Comparison of ENCODE assay signal across 18 cellular contexts in the genomic region with DNA sequence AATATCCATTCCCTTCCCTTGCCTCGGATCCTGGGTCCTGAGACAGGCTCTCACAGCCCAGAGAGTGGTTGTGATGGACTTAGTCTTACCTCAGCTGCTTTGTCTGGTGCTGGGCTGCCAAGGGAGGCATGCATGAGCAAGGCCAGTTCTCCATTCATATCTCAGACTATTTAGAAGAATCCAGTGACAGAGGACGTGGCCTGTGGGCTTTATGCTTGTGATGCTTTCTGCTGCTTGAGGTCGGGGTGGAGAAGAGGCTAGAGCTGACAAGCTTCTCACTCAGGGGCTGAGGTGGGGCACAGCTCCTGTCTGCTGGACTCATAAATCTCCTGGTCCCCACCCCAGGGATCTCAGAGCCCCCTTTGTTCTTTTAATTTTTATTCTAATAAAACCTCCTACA.
DNase-seq lines count a peak whose midpoint lies in the region; ATAC-seq and TF ChIP-seq lines count a peak whose summit lies in the region.
"Had no signal": no experiment of that assay in that cellular context is flagged by ENCODE, and none has a peak within 500 bp of the region (broad histone marks: within the 10 kb centered on the region; RNA-seq: fewer than 3 reads in every experiment).

No MANE protein-coding gene starts in this region.

- intact Hi-C loops in OCI-LY7 (cut with micrococcal nuclease; ENCODE audit: unreplicated experiment) (no loop called here), lower lobe of right lung (cut with DNase I) (no loop called here)

- H4K20me1 ChIP-seq in OCI-LY7 (ENCODE audit: insufficient read depth, low read length) = no peaks in the 10 kb centered on the region

- H3K9me3 ChIP-seq in OCI-LY7 (ENCODE audit: low read length) (no peaks in the 10 kb centered on the region; the same call in 1 of the 2 replicates), BE2C (no peaks in the 10 kb centered on the region), lower lobe of right lung (no peaks in the 10 kb centered on the region)
- H3K9me3 ChIP-seq: colonic mucosa, esophagus muscularis mucosa had no signal

- CTCF ChIA-PET in OCI-LY7 (lab: Charles Lee; ENCODE audit: unreplicated experiment) = interaction anchor here (1.1 to 1.3 kb wide), 3 partner anchors 8 to 74 kb away, joined by 3 to 6 read pairs (median 5); no protein-coding TSS in a partner anchor

- H3K27me3 ChIP-seq in BE2C = no peaks in the 10 kb centered on the region
- no peaks in the 10 kb centered on the region for H3K27me3 ChIP-seq in lower lobe of right lung (ENCODE audit: low read depth)
- H3K27me3 ChIP-seq: colonic mucosa, esophagus muscularis mucosa had no signal

- H3K79me2 ChIP-seq in OCI-LY7 (ENCODE audit: insufficient read depth, low read depth, low read length) = no peaks in the 10 kb centered on the region

- BruUV-seq in OCI-LY7 (replicated peaks; lab: Mats Ljungman, UMichigan) = no TSS peak

- ATAC-seq in GM18505 (IDR thresholded peaks at IDR 0.05; ENCODE audit: unreplicated experiment) (peak; percentile 10), GM19467 (IDR thresholded peaks at IDR 0.05; ENCODE audit: unreplicated experiment) (peak; percentile 0), HG02970 (IDR thresholded peaks at IDR 0.05; ENCODE audit: low FRiP score, unreplicated experiment) (peak; percentile 2), lower lobe of right lung (no peak), GM18519 (IDR thresholded peaks at IDR 0.05; ENCODE audit: low FRiP score, unreplicated experiment) (no peak)

- TF ChIP-seq CTCF in OCI-LY7 (conservative IDR thresholded peaks at IDR 0.05; ENCODE audit: low read length) (no peak), BE2C (IDR thresholded peaks at IDR 0.05; ENCODE audit: low read depth, low read length) (no peak), lower lobe of right lung (IDR thresholded peaks at IDR 0.05) (no peak)

- H3K36me3 ChIP-seq in OCI-LY7 (ENCODE audit: insufficient read depth, low read length) = no peaks in the 10 kb centered on the region
- H3K36me3 ChIP-seq in BE2C = no peaks in the 10 kb centered on the region
- no peaks in the 10 kb centered on the region for H3K36me3 ChIP-seq in lower lobe of right lung
- H3K36me3 ChIP-seq: colonic mucosa, esophagus muscularis mucosa had no signal

- POLR2A ChIA-PET in OCI-LY7 (lab: Charles Lee) = interaction anchor here (0.6 to 2.4 kb wide), 15 partner anchors 9 to 1521 kb away, joined by 3 to 16 read pairs (median 4); partner anchors contain the start of gene DNAJC12

- H3K4me2 ChIP-seq in OCI-LY7 (ENCODE audit: low read length) = peak overlapping the region; percentile 35

- peaks cover 48% of the 10 kb centered on the region for H3K4me1 ChIP-seq in OCI-LY7 (ENCODE audit: insufficient read depth, low read length, poor library complexity, severe bottlenecking)
- H3K4me1 ChIP-seq in BE2C = no peaks in the 10 kb centered on the region
- H3K4me1 ChIP-seq in lower lobe of right lung = no peaks in the 10 kb centered on the region
- H3K4me1 ChIP-seq: colonic mucosa, esophagus muscularis mucosa had no signal

- H3K27ac ChIP-seq in OCI-LY7 (ENCODE audit: low read depth, low read length, poor library complexity, severe bottlenecking) (peak overlapping the region; percentile 86), lower lobe of right lung (no peak overlapping the region)
- H3K27ac ChIP-seq: colonic mucosa, esophagus muscularis mucosa had no signal

- H3K4me3 ChIP-seq in OCI-LY7 (ENCODE audit: low read depth, low read length, poor library complexity, severe bottlenecking) (peak overlapping the region; percentile 4), BE2C (ENCODE audit: low read depth, low read length) (no peak overlapping the region), lower lobe of right lung (no peak overlapping the region)
- H3K4me3 ChIP-seq: colonic mucosa, esophagus muscularis mucosa, skin epidermis had no signal

- peak overlapping the region; percentile 97 for H2AFZ ChIP-seq in OCI-LY7 (ENCODE audit: low read length)

- TF ChIP-seq POLR2A in GM18505 (IDR thresholded peaks at IDR 0.05; ENCODE audit: borderline replicate concordance, extremely low read depth, insufficient read depth, insufficient read length) = no peak

- peak; percentile 40 for DNase-seq in OCI-LY7 (ENCODE audit: low spot score)
- DNase-seq in stimulated activated CD4-positive, alpha-beta T cell treated with anti-CD3 and anti-CD28 coated beads, Interleukin-2, amount 100 ng/mL, for 48 hours = no peak
- DNase-seq in BE2C = no peak
- DNase-seq in lower lobe of right lung = no peak
- DNase-seq: activated CD8-positive, alpha-beta memory T cell treated with anti-CD3 and anti-CD28 coated beads, Interleukin-2, amount 50 U/mL, for 4 hours; CD4-positive, alpha-beta T cell; colonic mucosa; GF-D8; NCI-H1436 treated with DMSO at 0.1 percent for 48 hours; NCI-H526; occipital lobe; SHP77 had no signal

- H3K9me2 ChIP-seq in OCI-LY7 (ENCODE audit: insufficient read depth, low read length) = no peaks in the 10 kb centered on the region

Comparison
In these comparisons a context has a peak if more than half of its experiments do, and no peak if none do; other contexts are left out.
1. ATAC-seq: peak in GM18505 (single experiment), GM19467 (single experiment) and HG02970 (single experiment); none in lower lobe of right lung (0 of 2) and GM18519 (single experiment).